Comparison of ENCODE assay signal across 23 cellular contexts in genomic region chr15:29071193-29071906, GRCh38.
A peak's percentile ranks its signal among the peaks of the same experiment; 100 is the strongest.
DNase-seq lines count a peak whose midpoint lies in the region; ATAC-seq and TF ChIP-seq lines count a peak whose summit lies in the region.
"Had no signal": no experiment of that assay in that cellular context is flagged by ENCODE, and none has a peak within 500 bp of the region (broad histone marks: within the 10 kb centered on the region; RNA-seq: fewer than 3 reads in every experiment).

No MANE protein-coding gene starts in this region.

- no peak overlapping the region for H3K14ac ChIP-seq in neuronal stem cell (ENCODE audit: low read length)

- H3K27me3 Mint-ChIP-seq in CD8-positive, alpha-beta T cell (ENCODE audit: low read depth): no peaks in the 10 kb centered on the region
- H3K27me3 Mint-ChIP-seq in endodermal cell (ENCODE audit: insufficient read depth): no peaks in the 10 kb centered on the region
- H3K27me3 Mint-ChIP-seq: activated CD4-positive, alpha-beta memory T cell treated with anti-CD3 and anti-CD28 coated beads for 36 hours had no signal

- H3K9ac ChIP-seq in endodermal cell (ENCODE audit: extremely low read depth, low read length, poor library complexity, severe bottlenecking) (no peak overlapping the region), neuronal stem cell (ENCODE audit: low read depth, low read length, poor library complexity) (no peak overlapping the region)

- peak overlapping the region; percentile 17 for H3K27ac Mint-ChIP-seq in CD8-positive, alpha-beta T cell
- H3K27ac Mint-ChIP-seq in endodermal cell: no peak overlapping the region
- H3K27ac Mint-ChIP-seq: activated CD4-positive, alpha-beta memory T cell treated with anti-CD3 and anti-CD28 coated beads for 36 hours; HFFc6 had no signal

- POLR2A ChIA-PET in CD8-positive, alpha-beta T cell (lab: Charles Lee): no interaction called here

- H3K9me3 ChIP-seq in CD8-positive, alpha-beta T cell (ENCODE audit: low read length): no peaks in the 10 kb centered on the region
- peaks cover 9% of the 10 kb centered on the region for H3K9me3 ChIP-seq in endodermal cell (ENCODE audit: control insufficient read depth, low read length)
- peaks cover 2 to 15% of the 10 kb centered on the region in 2 donors for H3K9me3 ChIP-seq in neuronal stem cell (replicated peaks in 1 of 2; ENCODE audit: control insufficient read depth in 2 of 2, insufficient read depth in 1 of 2, low read depth in 1 of 2, low read length in 2 of 2)
- H3K9me3 ChIP-seq: mucosa of descending colon, neutrophil had no signal

- no peak overlapping the region for H3K4me3 ChIP-seq in CD8-positive, alpha-beta T cell (ENCODE audit: low read depth, low read length)
- H3K4me3 ChIP-seq in endodermal cell (ENCODE audit: low read length) (no peak overlapping the region), neuronal stem cell (ENCODE audit: low read length in 2 of 2) (no peak overlapping the region)
- H3K4me3 ChIP-seq: heart left ventricle, left lung, mucosa of descending colon, tibial nerve had no signal

- no peak overlapping the region for H2AFZ ChIP-seq in neuronal stem cell (ENCODE audit: low read length)

- intact Hi-C loops in CD8-positive, alpha-beta T cell (cut with DNase I, micrococcal nuclease): no loop called here

- H3K27ac ChIP-seq in CD8-positive, alpha-beta T cell (ENCODE audit: low read depth, low read length): no peak overlapping the region
- H3K27ac ChIP-seq in endodermal cell (ENCODE audit: low read depth, low read length) (peak overlapping the region; percentile 73), neuronal stem cell (replicated peaks; ENCODE audit: low read length) (no peak overlapping the region)
- H3K27ac ChIP-seq: heart left ventricle, left lung, neutrophil, tibial nerve had no signal

- H3K4ac ChIP-seq in neuronal stem cell (ENCODE audit: low read length): no peak overlapping the region

- H3K23ac ChIP-seq in neuronal stem cell (ENCODE audit: low read depth, low read length, poor library complexity): no peak overlapping the region

- no peak overlapping the region for H2BK5ac ChIP-seq in neuronal stem cell (ENCODE audit: low read length)

- H2BK120ac ChIP-seq in neuronal stem cell (ENCODE audit: low read depth, low read length): no peak overlapping the region

- CTCF ChIA-PET in CD8-positive, alpha-beta T cell (lab: Charles Lee): no interaction called here

- no peak for DNase-seq in CD8-positive, alpha-beta T cell
- DNase-seq in NCI-H524 (lab: John Stamatoyannopoulos, UW): peak; percentile 88 to 94
- no peak for DNase-seq in endodermal cell
- DNase-seq in neuronal stem cell (ENCODE audit: low spot score): peak; percentile 9
- DNase-seq in NCI-H82 treated with DMSO at 0.1 percent for 48 hours (lab: John Stamatoyannopoulos, UW; ENCODE audit: unreplicated experiment): no peak
- DNase-seq in activated CD8-positive, alpha-beta memory T cell treated with anti-CD3 and anti-CD28 coated beads for 24 hours: no peak
- DNase-seq in DMS153 (lab: John Stamatoyannopoulos, UW): no peak
- DNase-seq: activated CD4-positive, alpha-beta memory T cell treated with anti-CD3 and anti-CD28 coated beads for 36 hours; activated effector memory CD4-positive, alpha-beta T cell treated with anti-CD3 and anti-CD28 coated beads, Interleukin-2, amount 50 U/mL, for 16 hours; heart left ventricle; HFFc6; Karpas-422; left lung; mucosa of descending colon; MV-4-11; NCI-H187; NCI-H446 treated with DMSO at 0.1 percent for 48 hours; stimulated activated CD4-positive, alpha-beta T cell treated with anti-CD3 and anti-CD28 coated beads, Interleukin-4, amount 100 ng/mL, for 1 hour; stimulated activated naive CD4-positive, alpha-beta T cell had no signal

- WGBS in endodermal cell (ENCODE audit: insufficient coverage in 1 of 2, insufficient read length in 1 of 2), 2 experiments: 80 to 92% methylated on average over 2 to 12 of the region's 12 CpGs
- no CpG with 5 or more reads among the region's 12 CpGs for WGBS in neuronal stem cell (ENCODE audit: extremely low coverage in 2 of 2, insufficient read length in 2 of 2, insufficient replicate concordance in 1 of 2), 2 donors

- ATAC-seq in CD8-positive, alpha-beta T cell: no peak
- no peak for ATAC-seq in HG03196 (IDR thresholded peaks at IDR 0.05; ENCODE audit: unreplicated experiment)
- ATAC-seq: heart left ventricle, left lung, mucosa of descending colon had no signal

- H4K91ac ChIP-seq in neuronal stem cell (ENCODE audit: low read depth, low read length, poor library complexity): no peak overlapping the region

- peaks cover 54% of the 10 kb centered on the region for H3K36me3 Mint-ChIP-seq in CD8-positive, alpha-beta T cell
- peaks cover 6% of the 10 kb centered on the region for H3K36me3 Mint-ChIP-seq in endodermal cell (ENCODE audit: low read depth)

- no peaks in the 10 kb centered on the region for H3K36me3 ChIP-seq in CD8-positive, alpha-beta T cell (ENCODE audit: insufficient read depth, low read length)
- no peaks in the 10 kb centered on the region for H3K36me3 ChIP-seq in endodermal cell (ENCODE audit: control insufficient read depth, insufficient read depth, low read length)
- H3K36me3 ChIP-seq in neuronal stem cell (replicated peaks in 1 of 2; ENCODE audit: control insufficient read depth in 2 of 2, insufficient read depth in 2 of 2, low read length in 2 of 2): peaks cover 1 to 17% of the 10 kb centered on the region in 2 donors
- H3K36me3 ChIP-seq: BE2C, heart left ventricle, left lung, neutrophil, tibial nerve had no signal

- no peak overlapping the region for H3K4me2 ChIP-seq in neuronal stem cell (ENCODE audit: insufficient read depth, low read length, poor library complexity, severe bottlenecking)

- H3K79me1 ChIP-seq in neuronal stem cell (ENCODE audit: low read depth, low read length): peaks cover 3% of the 10 kb centered on the region

- no peak overlapping the region for H2BK15ac ChIP-seq in neuronal stem cell (ENCODE audit: low read length)

- H3K4me3 Mint-ChIP-seq in CD8-positive, alpha-beta T cell: no peak overlapping the region
- no peak overlapping the region for H3K4me3 Mint-ChIP-seq in endodermal cell
- H3K4me3 Mint-ChIP-seq: activated CD4-positive, alpha-beta memory T cell treated with anti-CD3 and anti-CD28 coated beads for 36 hours; HFFc6 had no signal

- H2AK5ac ChIP-seq in neuronal stem cell (ENCODE audit: low read depth, low read length): no peak overlapping the region

- H3K18ac ChIP-seq in neuronal stem cell (ENCODE audit: low read length): peak overlapping the region; percentile 54

- no peaks in the 10 kb centered on the region for H3K4me1 ChIP-seq in CD8-positive, alpha-beta T cell (ENCODE audit: insufficient read depth, low read length)
- H3K4me1 ChIP-seq in endodermal cell (ENCODE audit: control insufficient read depth, insufficient read depth, low read length) (no peaks in the 10 kb centered on the region), neuronal stem cell (ENCODE audit: control insufficient read depth in 2 of 2, insufficient read depth in 1 of 2, low read depth in 1 of 2, low read length in 2 of 2) (peaks cover 4 to 27% of the 10 kb centered on the region in 2 donors)
- H3K4me1 ChIP-seq: heart left ventricle, left lung, tibial nerve had no signal

- H2BK12ac ChIP-seq in neuronal stem cell (ENCODE audit: low read length): no peak overlapping the region

- peaks cover 9% of the 10 kb centered on the region for H3K4me1 Mint-ChIP-seq in CD8-positive, alpha-beta T cell (ENCODE audit: low read depth)
- peaks cover 5% of the 10 kb centered on the region for H3K4me1 Mint-ChIP-seq in endodermal cell

- no peaks in the 10 kb centered on the region for H3K9me3 Mint-ChIP-seq in CD8-positive, alpha-beta T cell
- H3K9me3 Mint-ChIP-seq in endodermal cell: peaks cover 11% of the 10 kb centered on the region
- H3K9me3 Mint-ChIP-seq: activated CD4-positive, alpha-beta memory T cell treated with anti-CD3 and anti-CD28 coated beads for 36 hours had no signal

- H3K27me3 ChIP-seq in CD8-positive, alpha-beta T cell (ENCODE audit: insufficient read depth, low read length): no peaks in the 10 kb centered on the region
- no peaks in the 10 kb centered on the region for H3K27me3 ChIP-seq in endodermal cell (ENCODE audit: control insufficient read depth, insufficient read depth, low read length, poor library complexity, severe bottlenecking)
- no peaks in the 10 kb centered on the region for H3K27me3 ChIP-seq in neuronal stem cell (ENCODE audit: control insufficient read depth in 3 of 3, insufficient read depth in 3 of 3, low read depth in 1 of 3, low read length in 3 of 3)
- H3K27me3 ChIP-seq: BE2C, heart left ventricle, left lung, neutrophil, tibial nerve had no signal

- no peak overlapping the region for H4K8ac ChIP-seq in neuronal stem cell (ENCODE audit: low read depth, low read length)

- no peak for TF ChIP-seq CTCF in CD8-positive, alpha-beta T cell (IDR thresholded peaks at IDR 0.05)
- TF ChIP-seq CTCF in endodermal cell (conservative IDR thresholded peaks at IDR 0.05): no peak

Comparison
In these comparisons a context has a peak if more than half of its experiments do, and no peak if none do; other contexts are left out.
1. DNase-seq: peak in NCI-H524 (2 of 2) and neuronal stem cell (single experiment); none in CD8-positive, alpha-beta T cell (0 of 7), endodermal cell (single experiment), NCI-H82 treated with DMSO at 0.1 percent for 48 hours (single experiment), activated CD8-positive, alpha-beta memory T cell treated with anti-CD3 and anti-CD28 coated beads for 24 hours (single experiment) and DMS153 (single experiment).